Comparison of ENCODE assay signal across 8 cellular contexts in genomic region chr5:38420691-38421395, GRCh38.
DNase-seq lines count a peak whose midpoint lies in the region; ATAC-seq and TF ChIP-seq lines count a peak whose summit lies in the region.

No MANE protein-coding gene starts in this region.

- no peak overlapping the region for H3K27ac ChIP-seq in SU-DHL-6 (ENCODE audit: low read depth, low read length)

- H3K27ac Mint-ChIP-seq in nephron, result peak overlapping the region in 2 of 3 experiments; percentile 26 to 50

- H2AFZ ChIP-seq in SU-DHL-6 (ENCODE audit: low read depth, low read length, severe bottlenecking), result no peak overlapping the region

- no peak overlapping the region for H3K4me3 Mint-ChIP-seq in nephron

- H4K20me1 ChIP-seq in SU-DHL-6 (ENCODE audit: low read depth, low read length), result no peaks in the 10 kb centered on the region

- ATAC-seq in GM18502 (IDR thresholded peaks at IDR 0.05; ENCODE audit: poor library complexity, unreplicated experiment) (peak; percentile 65), esophagus mucosa (peak; percentile 75), GM18861 (IDR thresholded peaks at IDR 0.05; ENCODE audit: unreplicated experiment) (no peak)

- no peaks in the 10 kb centered on the region for H3F3A ChIP-seq in SU-DHL-6 (ENCODE audit: insufficient read depth)

- no peaks in the 10 kb centered on the region for H3K36me3 ChIP-seq in SU-DHL-6 (ENCODE audit: low read length)

- H3K9me3 Mint-ChIP-seq in nephron, result no peaks in the 10 kb centered on the region

- no peaks in the 10 kb centered on the region for H3K27me3 ChIP-seq in SU-DHL-6 (ENCODE audit: low read length)

- peak; percentile 87 for TF ChIP-seq CTCF in AG10803 (conservative IDR thresholded peaks at IDR 0.05; ENCODE audit: low read length)
- TF ChIP-seq CTCF in NB4 (IDR thresholded peaks at IDR 0.05; ENCODE audit: low read depth, low read length), result peak; percentile 84
- TF ChIP-seq CTCF in SU-DHL-6 (IDR thresholded peaks at IDR 0.05; ENCODE audit: insufficient read depth, low read length, poor library complexity, severe bottlenecking), result peak; percentile 56
- peak; percentile 72 to 78 (median 76) for TF ChIP-seq CTCF in nephron (IDR thresholded peaks at IDR 0.05; ENCODE audit: unreplicated experiment in 3 of 3)

- no peaks in the 10 kb centered on the region for H3K9me2 ChIP-seq in SU-DHL-6 (replicated peaks; ENCODE audit: insufficient read depth, low read length)

- no peaks in the 10 kb centered on the region for H3K9me3 ChIP-seq in SU-DHL-6 (ENCODE audit: insufficient read depth, low read length)

- H3K4me2 ChIP-seq in SU-DHL-6 (ENCODE audit: low read depth, low read length, poor library complexity, severe bottlenecking), result no peak overlapping the region

- H3K4me3 ChIP-seq in AG10803 (ENCODE audit: low read length), result no peak overlapping the region
- no peak overlapping the region for H3K4me3 ChIP-seq in NB4 (ENCODE audit: low read depth, low read length)
- H3K4me3 ChIP-seq in SU-DHL-6 (ENCODE audit: insufficient read depth, low read length, poor library complexity, severe bottlenecking), result no peak overlapping the region

- no peaks in the 10 kb centered on the region for H3K79me2 ChIP-seq in SU-DHL-6 (ENCODE audit: insufficient read depth, low read length)

- H3K4me1 Mint-ChIP-seq in nephron, result peaks cover 34% of the 10 kb centered on the region

- TF ChIP-seq POLR2A in NB4 (IDR thresholded peaks at IDR 0.05; ENCODE audit: extremely low read depth, insufficient read length), result no peak

- H3K36me3 Mint-ChIP-seq in nephron (ENCODE audit: low read depth), result no peaks in the 10 kb centered on the region

- peak; percentile 65 for DNase-seq in AG10803 (ENCODE audit: low read depth)
- DNase-seq in NB4 (ENCODE audit: low read depth), result peak; percentile 57
- no peak for DNase-seq in cerebellar nuclear complex (lab: John Stamatoyannopoulos, UW)

- peaks cover 3% of the 10 kb centered on the region for H3K27me3 Mint-ChIP-seq in nephron (ENCODE audit: low read depth)

- no peak overlapping the region for H3K9ac ChIP-seq in SU-DHL-6 (ENCODE audit: low read length)

Comparison
In these comparisons a context has a peak if more than half of its experiments do, and no peak if none do; other contexts are left out.
1. DNase-seq: peak in AG10803 (single experiment) and NB4 (single experiment); none in cerebellar nuclear complex (0 of 2).
2. Peak in every context shown above with its lines, with median percentiles within 50 percentile points of each other: CTCF ChIP-seq.